In genomic region chr10:89706011-89706410, GRCh38 we compare ENCODE assay signal across 17 cellular contexts. TPM values are rescaled to one million over a fixed set of nuclear protein-coding genes. Genes with fewer than 3 reads are reported as not detected.
DNase-seq lines count a peak whose midpoint lies in the region; ATAC-seq and TF ChIP-seq lines count a peak whose summit lies in the region.
"Had no signal": no experiment of that assay in that cellular context is flagged by ENCODE, and none has a peak within 500 bp of the region (broad histone marks: within the 10 kb centered on the region; RNA-seq: fewer than 3 reads in every experiment).

No MANE protein-coding gene starts in this region.

- H3K4me3 Mint-ChIP-seq in activated T-cell treated with anti-CD3 and anti-CD28 coated beads, Interleukin-2, amount 50 U/mL, for 72 hours: peak overlapping the region in 1 of 2 donors; percentile 72
- H3K4me3 Mint-ChIP-seq in activated T-cell treated with anti-CD3 and anti-CD28 coated beads, Interleukin-2, amount 50 U/mL, for 24 hours: no peak overlapping the region
- no peak overlapping the region for H3K4me3 Mint-ChIP-seq in central memory CD8-positive, alpha-beta T cell
- H3K4me3 Mint-ChIP-seq: activated naive CD4-positive, alpha-beta T cell treated with anti-CD3 and anti-CD28 coated beads, Interleukin-2, amount 10 ng/mL, durations not matched to agents 7 days and 5 days had no signal

- H3K27me3 Mint-ChIP-seq in activated T-cell treated with anti-CD3 and anti-CD28 coated beads, Interleukin-2, amount 50 U/mL, for 72 hours (ENCODE audit: low read depth): no peaks in the 10 kb centered on the region
- H3K27me3 Mint-ChIP-seq in activated T-cell treated with anti-CD3 and anti-CD28 coated beads, Interleukin-2, amount 50 U/mL, for 24 hours: no peaks in the 10 kb centered on the region
- no peaks in the 10 kb centered on the region for H3K27me3 Mint-ChIP-seq in central memory CD8-positive, alpha-beta T cell
- H3K27me3 Mint-ChIP-seq: activated naive CD4-positive, alpha-beta T cell treated with anti-CD3 and anti-CD28 coated beads, Interleukin-2, amount 10 ng/mL, durations not matched to agents 7 days and 5 days; naive B cell had no signal

- H3K9me3 Mint-ChIP-seq in activated T-cell treated with anti-CD3 and anti-CD28 coated beads, Interleukin-2, amount 50 U/mL, for 72 hours: no peaks in the 10 kb centered on the region
- no peaks in the 10 kb centered on the region for H3K9me3 Mint-ChIP-seq in activated T-cell treated with anti-CD3 and anti-CD28 coated beads, Interleukin-2, amount 50 U/mL, for 24 hours
- no peaks in the 10 kb centered on the region for H3K9me3 Mint-ChIP-seq in central memory CD8-positive, alpha-beta T cell
- H3K9me3 Mint-ChIP-seq: activated naive CD4-positive, alpha-beta T cell treated with anti-CD3 and anti-CD28 coated beads, Interleukin-2, amount 10 ng/mL, durations not matched to agents 7 days and 5 days; naive B cell had no signal

- no peaks in the 10 kb centered on the region for H3K9me3 ChIP-seq in skeletal muscle satellite cell (replicated peaks; ENCODE audit: low read length)
- H3K9me3 ChIP-seq: heart left ventricle, psoas muscle, testis had no signal

- peaks cover 2 to 27% of the 10 kb centered on the region in 2 donors for H3K36me3 Mint-ChIP-seq in activated T-cell treated with anti-CD3 and anti-CD28 coated beads, Interleukin-2, amount 50 U/mL, for 72 hours (ENCODE audit: insufficient read depth in 2 of 2)
- peaks cover 58% of the 10 kb centered on the region for H3K36me3 Mint-ChIP-seq in activated T-cell treated with anti-CD3 and anti-CD28 coated beads, Interleukin-2, amount 50 U/mL, for 24 hours (ENCODE audit: low read depth)
- H3K36me3 Mint-ChIP-seq in central memory CD8-positive, alpha-beta T cell (ENCODE audit: insufficient read depth): peaks cover 15% of the 10 kb centered on the region
- H3K36me3 Mint-ChIP-seq: naive B cell had no signal

- TF ChIP-seq CTCF in NB4 (IDR thresholded peaks at IDR 0.05; ENCODE audit: low read depth, low read length): no peak

- H3K36me3 ChIP-seq in skeletal muscle satellite cell (ENCODE audit: insufficient read depth, low read length): peaks cover 5% of the 10 kb centered on the region
- H3K36me3 ChIP-seq: heart left ventricle had no signal

- peaks cover 54% of the 10 kb centered on the region for H3K4me1 Mint-ChIP-seq in activated T-cell treated with anti-CD3 and anti-CD28 coated beads, Interleukin-2, amount 50 U/mL, for 72 hours (ENCODE audit: low read depth)
- peaks cover 45% of the 10 kb centered on the region for H3K4me1 Mint-ChIP-seq in activated T-cell treated with anti-CD3 and anti-CD28 coated beads, Interleukin-2, amount 50 U/mL, for 24 hours (ENCODE audit: low read depth)
- H3K4me1 Mint-ChIP-seq in central memory CD8-positive, alpha-beta T cell: peaks cover 35% of the 10 kb centered on the region

- H3K4me1 ChIP-seq in skeletal muscle satellite cell (ENCODE audit: control insufficient read depth, insufficient read depth, low read length): peaks cover 23% of the 10 kb centered on the region
- H3K4me1 ChIP-seq: psoas muscle, testis had no signal

- ATAC-seq in activated T-cell treated with anti-CD3 and anti-CD28 coated beads, Interleukin-2, amount 50 U/mL, for 72 hours (replicated peaks in 1 of 2): no peak
- ATAC-seq in central memory CD8-positive, alpha-beta T cell (replicated peaks; ENCODE audit: extremely low read depth, poor library complexity, severe bottlenecking): no peak
- no peak for ATAC-seq in HG02885 (IDR thresholded peaks at IDR 0.05; ENCODE audit: poor library complexity, unreplicated experiment)
- ATAC-seq: heart left ventricle, psoas muscle had no signal

- H3K9ac ChIP-seq in skeletal muscle satellite cell (ENCODE audit: low read depth, low read length): no peak overlapping the region
- H3K9ac ChIP-seq: KMS-11 had no signal

- no peak for DNase-seq in activated T-cell treated with anti-CD3 and anti-CD28 coated beads, Interleukin-2, amount 50 U/mL, for 72 hours
- DNase-seq in activated T-cell treated with anti-CD3 and anti-CD28 coated beads, Interleukin-2, amount 50 U/mL, for 24 hours: no peak
- DNase-seq in NB4 (ENCODE audit: low read depth) (no peak), NCI-H128 (lab: John Stamatoyannopoulos, UW; ENCODE audit: unreplicated experiment) (no peak)
- no peak for DNase-seq in central memory CD8-positive, alpha-beta T cell (ENCODE audit: low spot score in 2 of 2)
- DNase-seq in central memory CD4-positive, alpha-beta T cell: no peak
- DNase-seq: activated CD4-positive, alpha-beta T cell treated with anti-CD3 and anti-CD28 coated beads, Interleukin-2, amount 50 U/mL, for 4 hours; activated naive CD4-positive, alpha-beta T cell treated with anti-CD3 and anti-CD28 coated beads, Interleukin-2, amount 10 ng/mL, durations not matched to agents 7 days and 5 days; heart left ventricle; kidney glomerular epithelial cell; naive B cell; NCI-H2081; psoas muscle; testis had no signal

- TF ChIP-seq POLR2A in NB4 (IDR thresholded peaks at IDR 0.05; ENCODE audit: extremely low read depth, insufficient read length): no peak

- peak overlapping the region; percentile 94 for H3K27ac Mint-ChIP-seq in activated T-cell treated with anti-CD3 and anti-CD28 coated beads, Interleukin-2, amount 50 U/mL, for 72 hours
- H3K27ac Mint-ChIP-seq in activated T-cell treated with anti-CD3 and anti-CD28 coated beads, Interleukin-2, amount 50 U/mL, for 24 hours: no peak overlapping the region
- H3K27ac Mint-ChIP-seq in central memory CD8-positive, alpha-beta T cell (ENCODE audit: low read depth): peak overlapping the region; percentile 17

- no peaks in the 10 kb centered on the region for H3K27me3 ChIP-seq in skeletal muscle satellite cell (ENCODE audit: control insufficient read depth, insufficient read depth, low read length)
- H3K27me3 ChIP-seq: heart left ventricle, testis had no signal

- H3K4me2 ChIP-seq in skeletal muscle satellite cell (ENCODE audit: low read length): peak overlapping the region; percentile 55
- H3K4me2 ChIP-seq: KMS-11 had no signal

- H3K4me3 ChIP-seq in NB4 (ENCODE audit: low read depth, low read length) (peak overlapping the region; percentile 8), skeletal muscle satellite cell (ENCODE audit: low read length) (no peak overlapping the region)
- H3K4me3 ChIP-seq: heart left ventricle, psoas muscle, testis had no signal

RNA-seq across cellular contexts. Expression of gene KIF20B, which starts 4.6 kb away (rescaled TPM):
- total RNA-seq in activated T-cell treated with anti-CD3 and anti-CD28 coated beads, Interleukin-2, amount 50 U/mL, for 72 hours: 10 to 100 TPM; 54.0 to 58.4 TPM
- total RNA-seq in skeletal muscle satellite cell (2012; rRNA removed): 13.8 and 14.7 TPM in 2 replicates
